Comparison of ENCODE assay signal across 8 cellular contexts in genomic region chr3:149086232-149086988, GRCh38. TPM values are rescaled to one million over a fixed set of nuclear protein-coding genes. Genes with fewer than 3 reads are reported as not detected.
DNase-seq lines count a peak whose midpoint lies in the region; ATAC-seq, FAIRE-seq and TF ChIP-seq lines count a peak whose summit lies in the region.

Gene HLTF (minus strand): TSS chr3:149086533. CDS start chr3:149086336, 197 bp downstream.

- in situ Hi-C loops in HepG2 (cut with HindIII; ENCODE audit: extremely low pct_ligation_motif_present, low pct_unique_long_range_greater_than_20kb), result no loop called here

- H3K9ac ChIP-seq in HepG2 (ENCODE audit: insufficient read depth, low read depth, low read length), result peak within 1 kb of the TSS; percentile 62

- peak; percentile 40 to 75; a peak in 3 of 4 replicates for TF ChIP-seq POLR2A in HepG2 (IDR thresholded peaks at IDR 0.05; ENCODE audit: insufficient read depth in 1 of 2, low read depth in 2 of 2, low read length in 2 of 2)

- H2AFZ ChIP-seq in HepG2 (ENCODE audit: low read length), result peak within 1 kb of the TSS; percentile 75

- peaks cover 4% of the 10 kb centered on the region for H3K79me2 ChIP-seq in HepG2 (ENCODE audit: insufficient read depth, low read length)

- H3K4me1 ChIP-seq in HepG2 (ENCODE audit: insufficient read depth, low read length), result peaks cover 20% of the 10 kb centered on the region

- no TSS peak for BruUV-seq in HepG2 (replicated peaks; lab: Mats Ljungman, UMichigan)

- H3K4me2 ChIP-seq in HepG2 (ENCODE audit: low read depth, low read length), result peak within 1 kb of the TSS; percentile 93

- H3K4me3 ChIP-seq in BJ (ENCODE audit: low read depth, low read length) (peak within 1 kb of the TSS; percentile 59), HepG2 (replicated peaks in 1 of 3; ENCODE audit: insufficient read depth in 1 of 3, low read depth in 2 of 3, low read length in 3 of 3) (peak within 1 kb of the TSS; percentile 71 to 81 (median 81))

- POLR2A ChIA-PET in BJ (lab: Charles Lee) (no interaction called here), HepG2 (lab: Yijun Ruan, JAX) (interaction anchor here (0.9 kb wide), 1 partner anchor 44 kb away, joined by 3 read pairs; no protein-coding TSS in a partner anchor)

- H3K27me3 ChIP-seq in BJ (ENCODE audit: control insufficient read depth, insufficient read depth, low read length) (no peaks in the 10 kb centered on the region), HepG2 (ENCODE audit: control insufficient read depth in 1 of 2, insufficient read depth in 2 of 2, low read length in 2 of 2) (no peaks in the 10 kb centered on the region; a peak in 2 of 5 replicates)

- DNase-seq in BJ (ENCODE audit: low read depth) (peak; percentile 89), NCI-H748 (lab: John Stamatoyannopoulos, UW; ENCODE audit: unreplicated experiment) (peak; percentile 96), dermis microvascular lymphatic vessel endothelial cell (ENCODE audit: low read depth in 2 of 2) (peak; percentile 93 to 99), HepG2 (ENCODE audit: low spot score) (peak; percentile 92)
- peak; percentile 85 to 89 for DNase-seq in activated CD4-positive, alpha-beta T cell treated with anti-CD3 and anti-CD28 coated beads, Interleukin-2, amount 50 U/mL, for 4 hours
- DNase-seq in stimulated activated CD4-positive, alpha-beta T cell treated with anti-CD3 and anti-CD28 coated beads, Interleukin-4, amount 100 ng/mL, for 1 hour, result peak; percentile 90

- no peaks in the 10 kb centered on the region for H4K20me1 ChIP-seq in HepG2 (ENCODE audit: insufficient read depth, low read length)

- TF ChIP-seq RAD21 in HepG2 (CRISPR knock-in tag; IDR thresholded peaks at IDR 0.05), result 0 out of 2 replicates have a peak, but pooled peaks have one; percentile 16

- TF ChIP-seq EP300 in HepG2 (IDR thresholded peaks at IDR 0.05; ENCODE audit: low read depth in 2 of 2, low read length in 2 of 2), result no peak
- peak; percentile 21; the same call in 1 of the 2 replicates for TF ChIP-seq EP300 in HepG2 (CRISPR knock-in tag; IDR thresholded peaks at IDR 0.05; ENCODE audit: borderline replicate concordance)

- no peaks in the 10 kb centered on the region for H3K36me3 ChIP-seq in BJ (ENCODE audit: control insufficient read depth, insufficient read depth, low read length)
- peaks cover 0 to 4% of the 10 kb centered on the region in 2 experiments; a peak in 1 of 5 replicates for H3K36me3 ChIP-seq in HepG2 (replicated peaks in 1 of 2; ENCODE audit: control insufficient read depth in 1 of 2, insufficient read depth in 2 of 2, low read length in 2 of 2)

- intact Hi-C loops in HepG2 (cut with micrococcal nuclease; ENCODE audit: unreplicated experiment), result loop anchor here (10.0 kb wide), 1 partner anchor 132 kb away; no protein-coding TSS in a partner anchor

- H3K9me3 ChIP-seq in HepG2 (ENCODE audit: low read length), result no peaks in the 10 kb centered on the region

- no peak for FAIRE-seq in HepG2 (lab: Jason Lieb, UNC)

- ATAC-seq in GM19324 (IDR thresholded peaks at IDR 0.05; ENCODE audit: low FRiP score, unreplicated experiment) (peak; percentile 100), HG03469 (IDR thresholded peaks at IDR 0.05; ENCODE audit: unreplicated experiment) (peak; percentile 96), HepG2 (peak; percentile 99)

- CTCF ChIA-PET in BJ (lab: Yijun Ruan, JAX) (interaction anchor here (1.1 to 1.3 kb wide), 2 partner anchors 8 to 14 kb away, joined by 3 to 4 read pairs; no protein-coding TSS in a partner anchor), HepG2 (lab: Yijun Ruan, JAX; ENCODE audit: low intra/inter-chr PET ratio, low total read pairs) (no interaction called here)

- H3K27ac ChIP-seq in HepG2 (ENCODE audit: extremely low read length, insufficient read depth, low read length), result peak within 1 kb of the TSS; percentile 49

- 38% methylated on average over 26 of the region's 57 CpGs for WGBS in HepG2 (ENCODE audit: low lambda C conversion rate)

- TF ChIP-seq CTCF in BJ (IDR thresholded peaks at IDR 0.05; ENCODE audit: insufficient read depth, low read depth, low read length) (no peak), HepG2 (CRISPR knock-in tag; IDR thresholded peaks at IDR 0.05) (no peak)

TF ChIP-seq in HepG2, 621 proteins besides CTCF, POLR2A, EP300 and RAD21 (continues in another document):
- peak; percentile 95; the same call in 1 of the 2 replicates for TF ChIP-seq ZFP37 (CRISPR knock-in tag; IDR thresholded peaks at IDR 0.05; ENCODE audit: borderline replicate concordance)
- TF ChIP-seq NFKB2 (CRISPR knock-in tag; IDR thresholded peaks at IDR 0.05; ENCODE audit: borderline replicate concordance), result peak; percentile 99
- TF ChIP-seq MAFG (CRISPR knock-in tag; IDR thresholded peaks at IDR 0.05), result no peak
- peak; percentile 90 for TF ChIP-seq KLF12 (CRISPR knock-in tag; IDR thresholded peaks at IDR 0.05; ENCODE audit: borderline replicate concordance)
- peak; percentile 79; the same call in 1 of the 2 replicates for TF ChIP-seq ZNF773 (CRISPR knock-in tag; IDR thresholded peaks at IDR 0.05; ENCODE audit: borderline replicate concordance)
- no peak for TF ChIP-seq EZH2 (conservative IDR thresholded peaks at IDR 0.05; ENCODE audit: low read depth, low read length)
- no peak for TF ChIP-seq ZKSCAN5 (CRISPR knock-in tag; IDR thresholded peaks at IDR 0.05)
- TF ChIP-seq ZNF329 (CRISPR knock-in tag; IDR thresholded peaks at IDR 0.05; ENCODE audit: low read depth), result no peak
- TF ChIP-seq GATAD1 (CRISPR knock-in tag; IDR thresholded peaks at IDR 0.05), result peak; percentile 60
- TF ChIP-seq NR0B2 (CRISPR knock-in tag; IDR thresholded peaks at IDR 0.05), result peak; percentile 86
- TF ChIP-seq GATA4 (IDR thresholded peaks at IDR 0.05; ENCODE audit: borderline replicate concordance, low read depth), result no peak
- TF ChIP-seq ELK4 (CRISPR knock-in tag; IDR thresholded peaks at IDR 0.05; ENCODE audit: borderline replicate concordance), result 0 out of 2 replicates have a peak, but pooled peaks have one; percentile 29
- TF ChIP-seq ZNF263 (CRISPR knock-in tag; IDR thresholded peaks at IDR 0.05), result peak; percentile 69; the same call in 1 of the 2 replicates
- peak; percentile 13 for TF ChIP-seq THRA (CRISPR knock-in tag; IDR thresholded peaks at IDR 0.05; ENCODE audit: borderline replicate concordance)
- TF ChIP-seq MAZ (IDR thresholded peaks at IDR 0.05; ENCODE audit: borderline replicate concordance, low read depth, low read length), result no peak
- TF ChIP-seq MAZ (CRISPR knock-in tag; IDR thresholded peaks at IDR 0.05; ENCODE audit: low read depth), result peak; percentile 86; the same call in 1 of the 2 replicates

RNA-seq across cellular contexts. Expression of gene HLTF, which starts in this region (rescaled TPM):
- polyA plus RNA-seq in BJ (2011; rRNA removed) (17.3 and 22.0 TPM in 2 replicates), HepG2 (2011; rRNA removed) (8.4 and 12.0 TPM in 2 replicates)
- polyA minus RNA-seq in BJ (2011; rRNA and poly(A)+ RNA removed), result 11.6 and 11.9 TPM in 2 replicates
- total RNA-seq in dermis microvascular lymphatic vessel endothelial cell (14.2 and 15.6 TPM in 2 replicates), HepG2 (2016; rRNA removed; fragmentation: Illumina TruSeq; extraction: Trizol) (22.9 and 39.8 TPM in 2 replicates)
- total RNA-seq in HepG2 (2016; cell fraction: cytosol; rRNA removed; fragmentation: Illumina TruSeq; extraction: Trizol; ENCODE audit: low read depth), result 2.1 and 3.1 TPM in 2 replicates
- total RNA-seq in HepG2 (2016; cell fraction: insoluble cytoplasmic fraction; rRNA removed; fragmentation: Illumina TruSeq; extraction: Trizol), result 22.9 and 39.1 TPM in 2 replicates
- 3.9 and 4.4 TPM in 2 replicates for total RNA-seq in HepG2 (2016; cell fraction: membrane; rRNA removed; fragmentation: Illumina TruSeq; extraction: Trizol)
- 22.1 and 23.0 TPM in 2 replicates for total RNA-seq in HepG2 (2016; cell fraction: nucleus; rRNA removed; fragmentation: Illumina TruSeq; extraction: Trizol)
- polyA plus RNA-seq in HepG2 (2011; cell fraction: cytosol; rRNA removed), result 3.7 and 5.6 TPM in 2 replicates
- polyA plus RNA-seq in HepG2 (2011; cell fraction: nucleus; rRNA removed), result 8.3 and 10.1 TPM in 2 replicates
- polyA plus RNA-seq in HepG2 (2012), result 11.4 and 13.4 TPM in 2 replicates
- polyA plus RNA-seq in HepG2 (2016; cell fraction: cytosol; fragmentation: Illumina TruSeq; extraction: Trizol; ENCODE audit: low read depth), result 0.24 and 0.36 TPM in 2 replicates
- polyA plus RNA-seq in HepG2 (2016; cell fraction: insoluble cytoplasmic fraction; fragmentation: Illumina TruSeq; extraction: Trizol; ENCODE audit: low read depth), result 18.8 and 19.2 TPM in 2 replicates
- 0.94 and 1.2 TPM in 2 replicates for polyA plus RNA-seq in HepG2 (2016; cell fraction: membrane; fragmentation: Illumina TruSeq; extraction: Trizol; ENCODE audit: low read depth)
- polyA plus RNA-seq in HepG2 (2016; cell fraction: nucleus; fragmentation: Illumina TruSeq; extraction: Trizol; ENCODE audit: insufficient read depth, low read depth), result 19.3 and 20.9 TPM in 2 replicates
- polyA minus RNA-seq in HepG2 (2011; rRNA and poly(A)+ RNA removed; ENCODE audit: low replicate concordance), result 10.1 and 40.5 TPM in 2 replicates
- polyA minus RNA-seq in HepG2 (2011; cell fraction: cytosol; rRNA and poly(A)+ RNA removed), result 15.8 and 18.4 TPM in 2 replicates
- polyA minus RNA-seq in HepG2 (2011; cell fraction: nucleus; rRNA and poly(A)+ RNA removed), result 31.4 and 39.4 TPM in 2 replicates

Comparison
In these comparisons a context has a peak if more than half of its experiments do, and no peak if none do; other contexts are left out.
1. Peak in every context shown above with its lines: DNase-seq, ATAC-seq, H3K4me3 ChIP-seq and H3K27ac ChIP-seq.